In the genomic region with DNA sequence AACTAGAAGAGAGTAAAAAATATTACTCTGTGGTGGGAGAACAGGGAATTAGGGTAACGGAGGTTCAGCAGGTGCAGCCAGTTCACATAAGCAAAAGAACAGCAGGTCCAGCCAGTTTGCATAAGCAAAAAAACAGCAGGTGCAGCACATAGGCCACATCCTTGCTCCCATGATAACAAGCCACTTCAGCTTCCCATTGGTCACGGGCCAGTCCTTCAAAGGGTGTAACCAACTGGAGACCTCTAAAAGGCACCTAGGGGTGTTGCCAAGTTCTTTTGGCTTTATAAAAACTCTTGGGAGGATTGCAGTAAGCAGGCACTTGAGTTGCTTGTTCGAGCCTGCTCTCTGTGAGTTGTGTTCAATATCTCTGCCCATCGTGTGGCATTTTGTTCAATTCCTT, we compare ENCODE assay signal across 18 cellular contexts.
A peak's percentile ranks its signal among the peaks of the same experiment; 100 is the strongest.
DNase-seq lines count a peak whose midpoint lies in the region; ATAC-seq lines count a peak whose summit lies in the region.
"Had no signal": no experiment of that assay in that cellular context is flagged by ENCODE, and none has a peak within 500 bp of the region (broad histone marks: within the 10 kb centered on the region; RNA-seq: fewer than 3 reads in every experiment).

No MANE protein-coding gene starts in this region.

- DNase-seq in SHP77 (lab: John Stamatoyannopoulos, UW), result peak; percentile 15 to 21
- DNase-seq in SHP77 treated with DMSO at 0.1 percent for 48 hours (lab: John Stamatoyannopoulos, UW), result no peak
- DNase-seq in NCI-H1105 treated with DMSO at 0.1 percent for 48 hours (lab: John Stamatoyannopoulos, UW), result peak; percentile 34
- peak; percentile 96 for DNase-seq in NCI-H510A treated with DMSO at 0.1 percent for 48 hours (lab: John Stamatoyannopoulos, UW)
- peak in 1 of 2 donors; percentile 7 for DNase-seq in memory B cell (ENCODE audit: low spot score in 2 of 2)
- no peak for DNase-seq in anterior cingulate cortex (lab: John Stamatoyannopoulos, UW)
- DNase-seq in cardiac septum (ENCODE audit: low spot score), result no peak
- DNase-seq in C1 segment of cervical spinal cord (lab: John Stamatoyannopoulos, UW), result no peak
- DNase-seq: Calu3; CD4-positive, alpha-beta memory T cell; MG63; NCI-H146; NCI-H2107; NCI-H524 treated with DMSO at 0.1 percent for 48 hours; SK-N-SH; T-cell; T-helper 9 cell had no signal

- H3K27ac Mint-ChIP-seq in memory B cell, result no peak overlapping the region
- H3K27ac Mint-ChIP-seq: T-cell had no signal

- peaks cover 3% of the 10 kb centered on the region for H3K9me3 Mint-ChIP-seq in memory B cell

- peaks cover 2% of the 10 kb centered on the region for H3K36me3 Mint-ChIP-seq in memory B cell
- H3K36me3 Mint-ChIP-seq: CD4-positive, alpha-beta memory T cell; T-cell had no signal

- no peak overlapping the region for H3K4me3 Mint-ChIP-seq in memory B cell
- H3K4me3 Mint-ChIP-seq: CD4-positive, alpha-beta memory T cell; T-cell had no signal

- peaks cover 3% of the 10 kb centered on the region for H3K4me1 Mint-ChIP-seq in memory B cell

- ATAC-seq in memory B cell (ENCODE audit: low read depth), result peak; percentile 69
- ATAC-seq: Right ventricle myocardium inferior, T-cell had no signal

- H3K27me3 Mint-ChIP-seq in memory B cell, result no peaks in the 10 kb centered on the region
- H3K27me3 Mint-ChIP-seq: CD4-positive, alpha-beta memory T cell; T-cell had no signal

- intact Hi-C loops in cardiac septum (cut with DNase I), result no loop called here

Comparison
In these comparisons a context has a peak if more than half of its experiments do, and no peak if none do; other contexts are left out.
1. DNase-seq: peak in SHP77 (2 of 2), NCI-H1105 treated with DMSO at 0.1 percent for 48 hours (single experiment) and NCI-H510A treated with DMSO at 0.1 percent for 48 hours (single experiment); none in SHP77 treated with DMSO at 0.1 percent for 48 hours (single experiment), anterior cingulate cortex (0 of 58), cardiac septum (single experiment) and C1 segment of cervical spinal cord (0 of 14).